1 cellular context compared by ENCODE assay signal in the genomic region with DNA sequence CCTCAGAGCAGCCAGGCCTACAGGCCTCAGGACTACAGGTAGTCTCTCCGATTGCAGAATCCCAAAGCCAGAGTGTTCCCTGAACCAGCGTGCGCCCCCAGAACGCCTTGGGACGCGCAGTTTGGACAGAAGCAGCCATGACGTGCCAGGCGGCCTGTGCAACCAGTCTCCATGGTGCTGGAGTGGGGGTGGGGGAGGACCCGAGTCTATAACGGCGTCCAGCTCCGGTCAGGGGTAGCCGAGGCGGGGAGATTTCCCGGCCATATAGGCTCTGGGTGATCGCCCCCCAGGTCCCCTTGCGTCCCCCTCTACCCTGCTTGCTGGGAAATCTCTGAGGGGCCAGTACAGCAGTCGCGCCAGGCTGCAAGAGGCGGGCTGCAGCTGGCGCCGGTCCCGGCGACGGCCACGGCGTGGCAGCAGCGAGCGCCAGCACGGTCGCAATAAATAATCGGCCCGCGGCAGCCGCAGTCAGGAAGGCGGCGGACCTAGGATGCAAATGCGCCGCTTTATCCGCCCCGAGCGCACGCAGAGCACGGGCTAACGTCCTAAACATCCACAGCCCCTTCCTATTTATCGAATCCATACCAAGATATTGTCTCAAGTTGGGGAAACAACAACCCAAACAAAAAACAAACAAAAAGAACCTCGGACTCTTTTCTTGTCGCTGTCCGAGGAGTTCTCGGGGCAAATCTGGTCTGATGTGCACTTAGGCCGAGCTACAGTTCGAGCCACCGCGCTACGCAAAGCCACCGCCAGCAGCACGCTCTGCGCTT.
A peak's percentile ranks its signal among the peaks of the same experiment; 100 is the strongest.
TF ChIP-seq lines count a peak whose summit lies in the region.

No MANE protein-coding gene starts in this region.

TF ChIP-seq in HCT116, 20 proteins besides CTCF, POLR2A, EP300 and RAD21 (continued from another document):
- TF ChIP-seq POLR2AphosphoS5 (IDR thresholded peaks at IDR 0.05; ENCODE audit: low read depth, low read length) (peak; percentile 75), SIN3A (IDR thresholded peaks at IDR 0.05; ENCODE audit: low read depth) (no peak), SP1 (IDR thresholded peaks at IDR 0.05; ENCODE audit: low read depth) (no peak)
